In the genomic region with DNA sequence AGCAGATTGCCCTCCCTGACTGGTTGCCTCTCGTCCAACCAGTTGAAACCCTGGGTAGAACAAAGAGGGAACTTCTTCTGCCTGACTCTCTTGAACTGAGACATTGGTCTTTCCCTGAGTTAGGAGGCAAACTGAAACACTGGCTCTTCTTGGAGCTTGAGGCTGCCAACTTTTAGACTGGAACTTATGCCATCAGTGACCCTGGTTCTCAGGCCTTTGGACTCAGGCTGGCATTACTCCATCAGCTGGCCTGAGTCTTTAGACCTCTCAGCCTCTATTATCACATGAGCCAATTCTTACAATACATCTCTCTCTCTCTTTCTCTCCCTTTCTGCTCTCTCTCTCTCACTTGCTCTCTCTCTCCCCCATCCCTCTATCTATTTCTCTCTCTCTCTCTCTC, we compare ENCODE assay signal across 29 cellular contexts.
"Had no signal": no experiment of that assay in that cellular context is flagged by ENCODE, and none has a peak within 500 bp of the region (broad histone marks: within the 10 kb centered on the region; RNA-seq: fewer than 3 reads in every experiment).

No MANE protein-coding gene starts in this region.

- H3K9ac ChIP-seq: neural progenitor cell had no signal

- ATAC-seq: left colon; natural killer cell; sciatic nerve; stimulated activated naive B cell treated with anti-CD40 and anti-IgM and Interleukin-4, amounts not matched to agents 10 μg/mL and 1 μg/mL and 100 μg/mL, for 72 hours; stimulated activated naive CD8-positive, alpha-beta T cell treated with anti-CD3 and anti-CD28 coated beads, Interleukin-15, Interleukin-2, amounts not matched to agents 100 U/mL and 50 U/mL, for 24 hours; upper lobe of right lung had no signal

- H2AFZ ChIP-seq: neural progenitor cell had no signal

- H3K36me3 ChIP-seq: left ventricle myocardium inferior, neural progenitor cell, neutrophil, right atrium auricular region, stomach, thyroid gland, upper lobe of right lung had no signal

- H3K4me1 ChIP-seq: left ventricle myocardium inferior, neural progenitor cell, right atrium auricular region, stomach, testis, thyroid gland, upper lobe of right lung had no signal

- H3K4me3 ChIP-seq: left ventricle myocardium inferior, lung, neural progenitor cell, right atrium auricular region, skin epidermis, stomach, testis, thyroid gland, upper lobe of right lung had no signal

- H3K4me2 ChIP-seq: neural progenitor cell had no signal

- H3K27me3 ChIP-seq: neural progenitor cell, neutrophil, right atrium auricular region, stomach, testis, thyroid gland, upper lobe of right lung had no signal

- H3K9me3 ChIP-seq: neutrophil, testis, thyroid gland, upper lobe of right lung had no signal

- DNase-seq: hippocampal formation; immature natural killer cell; kidney; left colon; left ventricle myocardium inferior; mesendoderm; naive B cell; natural killer cell; nephron progenitor cell; occipital lobe; stimulated activated CD4-positive, alpha-beta T cell treated with anti-CD3 and anti-CD28 coated beads, Interleukin-12 subunit alpha, Interleukin-12 subunit beta, amount 100 ng/mL, for 4 hours; stimulated activated CD4-positive, alpha-beta T cell treated with anti-CD3 and anti-CD28 coated beads, Interleukin-15, amount 100 ng/mL, for 24 hours; stimulated activated CD4-positive, alpha-beta T cell treated with anti-CD3 and anti-CD28 coated beads, Interleukin-2, amount 100 ng/mL, for 24 hours; stimulated activated CD4-positive, alpha-beta T cell treated with anti-CD3 and anti-CD28 coated beads, Interleukin-4, amount 100 ng/mL, for 1 hour; stimulated activated naive B cell treated with anti-CD40 and anti-IgM and Interleukin-4, amounts not matched to agents 10 μg/mL and 1 μg/mL and 100 μg/mL, for 72 hours; stimulated activated naive CD8-positive, alpha-beta T cell treated with anti-CD3 and anti-CD28 coated beads, Interleukin-15, Interleukin-2, amounts not matched to agents 100 U/mL and 50 U/mL, for 24 hours; stomach; testis; thyroid gland; trophoblast cell; upper lobe of right lung had no signal

- H3K27ac ChIP-seq: left ventricle myocardium inferior, neural progenitor cell, neutrophil, right atrium auricular region, skin epidermis, stomach, testis, thyroid gland, upper lobe of right lung had no signal

- FAIRE-seq: islet of Langerhans, kidney, urothelium cell line had no signal
